2 cellular contexts compared by ENCODE assay signal in genomic region chr17:50199211-50199633, GRCh38.
TF ChIP-seq lines count a peak whose summit lies in the region.

No MANE protein-coding gene starts in this region.

TF ChIP-seq in HCT116, 20 proteins besides CTCF, POLR2A, EP300 and RAD21:
- TF ChIP-seq ZFX (IDR thresholded peaks at IDR 0.05) (peak; percentile 20; the same call in 1 of the 2 replicates), MAX (IDR thresholded peaks at IDR 0.05) (no peak)

TF ChIP-seq in K562, 482 proteins besides CTCF, POLR2A, EP300 and RAD21:
- TF ChIP-seq ZBTB7A (IDR thresholded peaks at IDR 0.05; ENCODE audit: borderline replicate concordance, control insufficient read depth, low read depth, low read length) (0 out of 2 replicates have a peak, but pooled peaks have one; percentile 23), CBX1 (IDR thresholded peaks at IDR 0.05; ENCODE audit: low read depth) (no peak)
